ENCODE assay signal across 8 cellular contexts in genomic region chr13:114339779-114340534, GRCh38. TPM values are rescaled to one million over a fixed set of nuclear protein-coding genes. Genes with fewer than 3 reads are reported as not detected.
DNase-seq lines count a peak whose midpoint lies in the region; ATAC-seq, FAIRE-seq and TF ChIP-seq lines count a peak whose summit lies in the region.

No MANE protein-coding gene starts in this region.

- TF ChIP-seq EP300 in GM12878 (IDR thresholded peaks at IDR 0.05; ENCODE audit: borderline replicate concordance in 1 of 2, control insufficient read depth in 1 of 2, low read depth in 2 of 2, low read length in 2 of 2) (no peak), suprapubic skin (IDR thresholded peaks at IDR 0.05) (no peak)

- H2AFZ ChIP-seq in GM12878 (ENCODE audit: control insufficient read depth, low read depth, low read length): no peak overlapping the region

- DNase-seq in LHCN-M2 (ENCODE audit: low read depth) (peak; percentile 66), GM12878 (ENCODE audit: low read depth, low spot score) (no peak), left lobe of liver (ENCODE audit: low spot score) (peak; percentile 63), suprapubic skin (ENCODE audit: low spot score in 2 of 2) (no peak), hippocampal formation (lab: John Stamatoyannopoulos, UW) (no peak)

- POLR2A ChIA-PET in GM12878 (lab: Charles Lee): interaction anchor here (0.9 to 1.7 kb wide), 2 partner anchors 58 to 95 kb away, joined by 3 to 4 read pairs; partner anchors contain the start of gene UPF3A

- H3K4me1 ChIP-seq in DOHH2 (ENCODE audit: control insufficient read depth, low read length) (peaks cover 53% of the 10 kb centered on the region), GM12878 (ENCODE audit: control insufficient read depth, insufficient read depth, low read length) (peaks cover 11% of the 10 kb centered on the region), suprapubic skin (peaks cover 3% of the 10 kb centered on the region)

- ATAC-seq in SK-N-SH treated with all-trans-retinoic acid at 6 μM for 48 hours (peak; percentile 77), GM12878 (peak; percentile 88), left lobe of liver (peak; percentile 89), HG03280 (IDR thresholded peaks at IDR 0.05; ENCODE audit: unreplicated experiment) (no peak)

- no TSS peak for BruUV-seq in GM12878 (replicated peaks; lab: Mats Ljungman, UMichigan)

- no peak for FAIRE-seq in GM12878 (lab: Jason Lieb, UNC)

- TF ChIP-seq POLR2A in GM12878 (IDR thresholded peaks at IDR 0.05; ENCODE audit: low read depth, low read length): no peak
- TF ChIP-seq POLR2A in suprapubic skin (IDR thresholded peaks at IDR 0.05): no peak

- H4K20me1 ChIP-seq in DOHH2 (ENCODE audit: control insufficient read depth, insufficient read depth, low read depth, low read length) (no peaks in the 10 kb centered on the region), GM12878 (ENCODE audit: control insufficient read depth, insufficient read depth) (no peaks in the 10 kb centered on the region)

- H3K79me2 ChIP-seq in DOHH2 (ENCODE audit: control insufficient read depth, low read length) (no peaks in the 10 kb centered on the region), GM12878 (ENCODE audit: control insufficient read depth, insufficient read depth, low read length) (no peaks in the 10 kb centered on the region)

- in situ Hi-C loops in GM12878 (cut with MboI): no loop called here

- SMC1A ChIA-PET in GM12878 (lab: Charles Lee; ENCODE audit: uncharacterized antibody, unreplicated experiment): interaction anchor here (0.6 to 7.6 kb wide), 12 partner anchors 14 to 104 kb away, joined by 3 to 43 read pairs (median 3); partner anchors contain the start of gene UPF3A

- intact Hi-C loops in GM12878 (cut with micrococcal nuclease; ENCODE audit: unreplicated experiment): no loop called here

- H3K4me2 ChIP-seq in DOHH2 (ENCODE audit: low read length) (peak overlapping the region; percentile 86), GM12878 (ENCODE audit: control insufficient read depth, insufficient read depth) (no peak overlapping the region)

- RAD21 ChIA-PET in GM12878 (lab: Charles Lee; ENCODE audit: unreplicated experiment): interaction anchor here (0.7 to 1.0 kb wide), 4 partner anchors 22 to 60 kb away, joined by 3 to 5 read pairs (median 4); no protein-coding TSS in a partner anchor

- no peaks in the 10 kb centered on the region for H3K9me3 ChIP-seq in DOHH2 (ENCODE audit: control insufficient read depth, insufficient read depth, low read length)
- H3K9me3 ChIP-seq in GM12878 (replicated peaks; ENCODE audit: control insufficient read depth, insufficient read depth, low read length): no peaks in the 10 kb centered on the region; the same call in 2 of the 3 replicates
- H3K9me3 ChIP-seq in suprapubic skin: no peaks in the 10 kb centered on the region

- no peak overlapping the region for H3K9ac ChIP-seq in GM12878 (ENCODE audit: control insufficient read depth, insufficient read depth, low read length)

- H3K27ac ChIP-seq in DOHH2 (ENCODE audit: low read depth, low read length) (peak overlapping the region; percentile 73), GM12878 (ENCODE audit: control insufficient read depth, insufficient read depth) (no peak overlapping the region), suprapubic skin (no peak overlapping the region)

- no peaks in the 10 kb centered on the region for H3K9me2 ChIP-seq in DOHH2 (replicated peaks; ENCODE audit: control insufficient read depth, low read length)

- TF ChIP-seq CTCF in DOHH2 (IDR thresholded peaks at IDR 0.05; ENCODE audit: low read depth, low read length, poor library complexity, severe bottlenecking): peak; percentile 85
- peak; percentile 59 to 83 (median 70) for TF ChIP-seq CTCF in GM12878 (IDR thresholded peaks at IDR 0.05 in 2 of 3, conservative IDR thresholded peaks at IDR 0.05 in 1 of 3; ENCODE audit: control insufficient read depth in 2 of 3, extremely low read depth in 1 of 3, insufficient read depth in 1 of 3, low read depth in 3 of 3, low read length in 3 of 3)
- TF ChIP-seq CTCF in suprapubic skin (IDR thresholded peaks at IDR 0.05): peak; percentile 30 to 71

- no peaks in the 10 kb centered on the region for H3K36me3 ChIP-seq in DOHH2 (ENCODE audit: control insufficient read depth, low read length)
- H3K36me3 ChIP-seq in GM12878 (ENCODE audit: control insufficient read depth in 2 of 2, insufficient read depth in 2 of 2, low read length in 1 of 2): no peaks in the 10 kb centered on the region
- H3K36me3 ChIP-seq in suprapubic skin: no peaks in the 10 kb centered on the region

- H3K4me3 ChIP-seq in DOHH2 (ENCODE audit: low read length) (peak overlapping the region; percentile 60), GM12878 (no peak overlapping the region), suprapubic skin (no peak overlapping the region)

- 28% methylated on average over 12 of the region's 12 CpGs for WGBS in GM12878 (ENCODE audit: insufficient coverage, insufficient replicate concordance, low lambda C conversion rate, missing lambda C conversion rate)
- WGBS in suprapubic skin: 42% methylated on average over 12 of the region's 12 CpGs

- CTCF ChIA-PET in GM12878 (lab: Yijun Ruan, JAX): interaction anchor here (0.6 to 2.8 kb wide), 13 partner anchors 10 to 101 kb away, joined by 3 to 13 read pairs (median 4); no protein-coding TSS in a partner anchor

- peaks cover 16% of the 10 kb centered on the region for H3F3A ChIP-seq in DOHH2 (ENCODE audit: control insufficient read depth, insufficient read depth)

- peak; percentile 79 for TF ChIP-seq RAD21 in GM12878 (IDR thresholded peaks at IDR 0.05; ENCODE audit: insufficient read depth, low read depth, low read length)

- H3K27me3 ChIP-seq in DOHH2 (ENCODE audit: control insufficient read depth, low read length): no peaks in the 10 kb centered on the region
- no peaks in the 10 kb centered on the region for H3K27me3 ChIP-seq in GM12878 (replicated peaks in 1 of 2; ENCODE audit: control insufficient read depth in 2 of 2, insufficient read depth in 2 of 2, low read length in 1 of 2)
- no peaks in the 10 kb centered on the region for H3K27me3 ChIP-seq in suprapubic skin

TF ChIP-seq in SK-N-SH treated with all-trans-retinoic acid at 6 μM for 48 hours, 23 proteins besides CTCF, POLR2A, EP300 and RAD21 (continues in another document):
- TF ChIP-seq ZNF565 (CRISPR knock-in tag; conservative IDR thresholded peaks at IDR 0.05; ENCODE audit: low read depth) (no peak), RARB (CRISPR knock-in tag; IDR thresholded peaks at IDR 0.05) (no peak), ZC3H10 (CRISPR knock-in tag; IDR thresholded peaks at IDR 0.05) (no peak), ZNF70 (CRISPR knock-in tag; IDR thresholded peaks at IDR 0.05) (no peak), PPARA (CRISPR knock-in tag; IDR thresholded peaks at IDR 0.05; ENCODE audit: borderline replicate concordance) (no peak), SNAI2 (CRISPR knock-in tag; IDR thresholded peaks at IDR 0.05) (no peak), ZNF8 (CRISPR knock-in tag; IDR thresholded peaks at IDR 0.05) (no peak)

TF ChIP-seq in GM12878, 131 proteins besides CTCF, POLR2A, EP300 and RAD21 (continues in another document):
- TF ChIP-seq BHLHE40 (IDR thresholded peaks at IDR 0.05; ENCODE audit: borderline replicate concordance in 1 of 2, low read depth in 2 of 2, low read length in 1 of 2): peak in 1 of 2 experiments; percentile 30; a peak in 1 of 4 replicates
- TF ChIP-seq RUNX3 (IDR thresholded peaks at IDR 0.05; ENCODE audit: low read length): peak; percentile 79
- no peak for TF ChIP-seq HDAC2 (IDR thresholded peaks at IDR 0.05)
- TF ChIP-seq FOXM1 (IDR thresholded peaks at IDR 0.05; ENCODE audit: low read depth, low read length): 0 out of 2 replicates have a peak, but pooled peaks have one; percentile 25
- TF ChIP-seq NR2F1 (conservative IDR thresholded peaks at IDR 0.05): peak; percentile 84

RNA-seq across cellular contexts. Expression of gene CHAMP1, which starts 25.7 kb away (rescaled TPM):
- total RNA-seq in LHCN-M2 (2014; rRNA removed): 33.8 and 34.4 TPM in 2 replicates
- 20.2 TPM for polyA plus RNA-seq in LHCN-M2 (2012)
- total RNA-seq in GM12878 (2013; cell fraction: nucleolus; rRNA removed): 24.6 and 27.5 TPM in 2 replicates
- 18.1 and 18.5 TPM in 2 replicates for total RNA-seq in GM12878 (2014; rRNA removed)
- total RNA-seq in GM12878 (2014; rRNA removed; fragmentation: Illumina TruSeq; extraction: Trizol): 15.7 and 15.8 TPM in 2 replicates
- total RNA-seq in GM12878 (2021): 48.1 and 52.0 TPM in 2 replicates
- 13.3 TPM for polyA plus RNA-seq in GM12878 (2011; ENCODE audit: low read depth)
- polyA plus RNA-seq in GM12878 (2011; rRNA removed): 16.0 and 20.2 TPM in 2 replicates
- polyA plus RNA-seq in GM12878 (2011; cell fraction: cytosol; rRNA removed): 21.0 and 31.3 TPM in 2 replicates
- 36.9 and 45.2 TPM in 2 replicates for polyA plus RNA-seq in GM12878 (2011; cell fraction: nucleus; rRNA removed)
- 20.1 and 25.3 TPM in 2 replicates for polyA plus RNA-seq in GM12878 (2012)
- 54.8 and 57.8 TPM in 2 replicates for polyA plus RNA-seq in GM12878 (2014; fragmentation: Illumina TruSeq; extraction: Trizol)
- polyA plus RNA-seq in GM12878 (2014; fragmentation: Nextera tagmentation; extraction: Ambion mirVana): 1 to 10 TPM; 1.1 to 2.8 TPM
- 27.3 and 27.5 TPM in 2 replicates for polyA plus RNA-seq in GM12878 (2014; rRNA removed)
- 10 to 100 TPM; 39.6 to 39.8 TPM for polyA plus RNA-seq in GM12878 (2016; fragmentation: Nextera tagmentation; extraction: Ambion mirVana)
- polyA minus RNA-seq in GM12878 (2011; rRNA and poly(A)+ RNA removed): 11.8 and 13.0 TPM in 2 replicates
- 11.5 and 14.7 TPM in 2 replicates for polyA minus RNA-seq in GM12878 (2011; cell fraction: cytosol; rRNA and poly(A)+ RNA removed)
- 15.4 and 28.5 TPM in 2 replicates for polyA minus RNA-seq in GM12878 (2011; cell fraction: nucleus; rRNA and poly(A)+ RNA removed)
- total RNA-seq in left lobe of liver: 8.8 TPM
- 10 to 100 TPM; 10.0 to 22.1 (median 15.0) TPM for total RNA-seq in suprapubic skin

RNA-seq across cellular contexts. Expression of gene UPF3A, which starts 58.6 kb away (rescaled TPM):
- 24.2 and 30.2 TPM in 2 replicates for total RNA-seq in LHCN-M2 (2014; rRNA removed)
- 39.6 TPM for polyA plus RNA-seq in LHCN-M2 (2012)
- 73.1 and 73.8 TPM in 2 replicates for total RNA-seq in GM12878 (2013; cell fraction: nucleolus; rRNA removed)
- total RNA-seq in GM12878 (2014; rRNA removed): 35.1 and 38.2 TPM in 2 replicates
- total RNA-seq in GM12878 (2014; rRNA removed; fragmentation: Illumina TruSeq; extraction: Trizol): 43.5 TPM in 2 replicates
- total RNA-seq in GM12878 (2021): 40.0 and 42.6 TPM in 2 replicates
- 36.7 TPM for polyA plus RNA-seq in GM12878 (2011; ENCODE audit: low read depth)
- 43.1 and 56.7 TPM in 2 replicates for polyA plus RNA-seq in GM12878 (2011; rRNA removed)
- polyA plus RNA-seq in GM12878 (2011; cell fraction: cytosol; rRNA removed): 26.0 and 30.5 TPM in 2 replicates
- polyA plus RNA-seq in GM12878 (2011; cell fraction: nucleus; rRNA removed): 50.5 and 71.9 TPM in 2 replicates
- 43.3 and 48.8 TPM in 2 replicates for polyA plus RNA-seq in GM12878 (2012)
- 61.5 and 66.9 TPM in 2 replicates for polyA plus RNA-seq in GM12878 (2014; fragmentation: Illumina TruSeq; extraction: Trizol)
- polyA plus RNA-seq in GM12878 (2014; fragmentation: Nextera tagmentation; extraction: Ambion mirVana): 10 to 100 TPM; 18.6 to 34.4 TPM
- 47.7 and 58.6 TPM in 2 replicates for polyA plus RNA-seq in GM12878 (2014; rRNA removed)
- polyA plus RNA-seq in GM12878 (2016; fragmentation: Nextera tagmentation; extraction: Ambion mirVana): 10 to 100 TPM; 46.4 to 51.8 TPM
- polyA minus RNA-seq in GM12878 (2011; rRNA and poly(A)+ RNA removed): 12.1 and 12.2 TPM in 2 replicates
- polyA minus RNA-seq in GM12878 (2011; cell fraction: cytosol; rRNA and poly(A)+ RNA removed): 6.5 TPM in 2 replicates
- 15.5 and 27.9 TPM in 2 replicates for polyA minus RNA-seq in GM12878 (2011; cell fraction: nucleus; rRNA and poly(A)+ RNA removed)
- 22.0 TPM for total RNA-seq in left lobe of liver
- 10 to 100 TPM; 17.6 to 57.3 (median 30.8) TPM for total RNA-seq in suprapubic skin

Comparison
In these comparisons a context has a peak if more than half of its experiments do, and no peak if none do; other contexts are left out.
1. DNase-seq: peak in LHCN-M2 (single experiment) and left lobe of liver (single experiment); none in GM12878 (single experiment), suprapubic skin (0 of 2) and hippocampal formation (0 of 2).
2. Peak in every context shown above with its lines, with median percentiles within 50 percentile points of each other: CTCF ChIP-seq.